ENCODE assay signal across 8 cellular contexts in genomic region chr14:28754209-28754985, GRCh38. TPM values are rescaled to one million over a fixed set of nuclear protein-coding genes. Genes with fewer than 3 reads are reported as not detected.
DNase-seq lines count a peak whose midpoint lies in the region; ATAC-seq and TF ChIP-seq lines count a peak whose summit lies in the region.

No MANE protein-coding gene starts in this region.

- no peaks in the 10 kb centered on the region for H3K27me3 ChIP-seq in SJCRH30
- H3K27me3 ChIP-seq in foreskin keratinocyte, result peaks cover 68% of the 10 kb centered on the region

- H3K4me3 ChIP-seq in SJCRH30, result no peak overlapping the region

- TF ChIP-seq EP300 in Ishikawa (IDR thresholded peaks at IDR 0.05; ENCODE audit: borderline replicate concordance), result no peak

- ATAC-seq in foreskin keratinocyte (peak; percentile 69), HG02763 (IDR thresholded peaks at IDR 0.05; ENCODE audit: unreplicated experiment) (no peak), GM21825 (IDR thresholded peaks at IDR 0.05; ENCODE audit: unreplicated experiment) (no peak)

- no peak overlapping the region for H3K27ac ChIP-seq in SJCRH30
- H3K27ac ChIP-seq in foreskin keratinocyte, result no peak overlapping the region

- DNase-seq in NCI-H524 (lab: John Stamatoyannopoulos, UW), result peak; percentile 37 to 71
- DNase-seq in NCI-H524 treated with DMSO at 0.1 percent for 48 hours (lab: John Stamatoyannopoulos, UW), result no peak
- peak; percentile 30 to 71 for DNase-seq in SJCRH30
- DNase-seq in foreskin keratinocyte, result peak in 1 of 2 donors; percentile 33
- peak; percentile 87 for DNase-seq in superior temporal gyrus (ENCODE audit: extremely low spot score)

- no peaks in the 10 kb centered on the region for H3K36me3 ChIP-seq in SJCRH30

- H3K4me1 ChIP-seq in SJCRH30 (no peaks in the 10 kb centered on the region; the same call in 1 of the 2 replicates), foreskin keratinocyte (no peaks in the 10 kb centered on the region)

- TF ChIP-seq RAD21 in Ishikawa (IDR thresholded peaks at IDR 0.05; ENCODE audit: low read depth), result peak; percentile 78

- H3K9me3 ChIP-seq in SJCRH30 (replicated peaks), result no peaks in the 10 kb centered on the region

- peak; percentile 84 for TF ChIP-seq CTCF in foreskin keratinocyte (conservative IDR thresholded peaks at IDR 0.05)

TF ChIP-seq in Ishikawa, 13 proteins besides CTCF, POLR2A, EP300 and RAD21:
- no peak for TF ChIP-seq TCF12 (IDR thresholded peaks at IDR 0.05; ENCODE audit: low read depth)
- no peak for TF ChIP-seq FOXM1 (IDR thresholded peaks at IDR 0.05; ENCODE audit: borderline replicate concordance, low read depth)
- TF ChIP-seq EGR1 (IDR thresholded peaks at IDR 0.05), result no peak
- TF ChIP-seq CREB1 (IDR thresholded peaks at IDR 0.05; ENCODE audit: low read depth), result no peak
- TF ChIP-seq MAX (IDR thresholded peaks at IDR 0.05), result no peak
- no peak for TF ChIP-seq TEAD4 (IDR thresholded peaks at IDR 0.05)
- no peak for TF ChIP-seq ZBTB7A (IDR thresholded peaks at IDR 0.05; ENCODE audit: low read depth)
- no peak for TF ChIP-seq REST (IDR thresholded peaks at IDR 0.05; ENCODE audit: low read depth)
- no peak for TF ChIP-seq USF1 (IDR thresholded peaks at IDR 0.05)
- no peak for TF ChIP-seq CEBPB (IDR thresholded peaks at IDR 0.05)
- no peak for TF ChIP-seq NFIC (IDR thresholded peaks at IDR 0.05)
- no peak for TF ChIP-seq TAF1 (IDR thresholded peaks at IDR 0.05; ENCODE audit: low read depth)
- no peak for TF ChIP-seq YY1 (IDR thresholded peaks at IDR 0.05; ENCODE audit: low read depth)
TF ChIP-seq in Ishikawa: peak in this region for 0.

RNA-seq across cellular contexts. Expression of gene FOXG1, which starts 12.2 kb away (rescaled TPM):
- 0.71 and 0.81 TPM in 2 replicates for total RNA-seq in SJCRH30 (2014; rRNA removed; shearing (Covaris generic))
- total RNA-seq in foreskin keratinocyte, result not detected in 2 replicates
- not detected in 2 replicates for polyA plus RNA-seq in foreskin keratinocyte
